Comparison of ENCODE assay signal across 1 cellular context in the genomic region with DNA sequence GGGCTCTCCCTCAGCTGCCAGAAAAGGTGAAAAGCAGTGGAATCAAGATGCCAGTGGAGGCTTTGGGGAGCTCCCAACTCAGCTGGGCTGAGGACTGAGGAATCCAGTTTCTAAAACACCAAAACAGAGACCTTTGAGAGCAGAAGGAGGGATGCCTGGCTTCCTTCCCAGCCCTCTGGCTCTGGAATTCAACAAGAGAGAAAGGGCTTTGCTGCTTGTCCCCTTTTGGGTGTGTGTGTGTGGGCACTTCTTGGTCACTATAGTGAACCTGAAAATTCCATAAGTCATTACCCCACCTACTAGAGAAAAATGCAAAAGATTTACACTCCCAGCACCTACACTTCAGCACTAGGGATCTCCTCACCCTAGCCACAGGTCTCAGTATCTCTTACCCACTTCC.
TF ChIP-seq lines count a peak whose summit lies in the region.

No MANE protein-coding gene starts in this region.

TF ChIP-seq in H1, 55 proteins besides CTCF, POLR2A, EP300 and RAD21:
- TF ChIP-seq JUND (IDR thresholded peaks at IDR 0.05; ENCODE audit: low read length), result no peak
- no peak for TF ChIP-seq CTBP2 (IDR thresholded peaks at IDR 0.05; ENCODE audit: borderline replicate concordance, insufficient read depth, insufficient read length, low read length)
